19 cellular contexts compared by ENCODE assay signal in the genomic region with DNA sequence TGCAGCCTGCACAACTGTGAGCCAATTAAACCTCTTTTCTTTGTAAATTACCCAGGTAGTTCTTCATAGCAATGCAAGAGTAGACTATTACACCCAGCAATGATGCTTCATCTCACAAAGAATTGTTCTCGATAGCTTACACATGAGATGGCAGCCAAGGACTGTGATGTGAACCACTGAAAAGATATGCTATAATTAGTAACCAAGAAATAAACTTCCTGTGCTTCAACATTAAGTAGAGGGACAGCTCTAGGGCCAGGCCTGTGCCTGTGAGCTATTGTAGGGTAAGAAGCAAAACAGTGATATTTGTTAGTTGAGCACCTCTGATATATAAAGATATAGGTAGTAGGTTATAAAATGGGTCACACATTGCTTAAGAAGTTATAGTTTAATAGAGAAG. TPM values are rescaled to one million over a fixed set of nuclear protein-coding genes. Genes with fewer than 3 reads are reported as not detected.
DNase-seq lines count a peak whose midpoint lies in the region; ATAC-seq and TF ChIP-seq lines count a peak whose summit lies in the region.
"Had no signal": no experiment of that assay in that cellular context is flagged by ENCODE, and none has a peak within 500 bp of the region (broad histone marks: within the 10 kb centered on the region; RNA-seq: fewer than 3 reads in every experiment).

No MANE protein-coding gene starts in this region.

- H4K20me1 ChIP-seq in GM23338 (replicated peaks; ENCODE audit: insufficient read depth), result no peaks in the 10 kb centered on the region

- 0 out of 2 replicates have a peak overlapping the region, but pooled peaks have one; percentile 3 for H3K27ac Mint-ChIP-seq in GM23338

- H3K4me3 ChIP-seq in GM23338 (no peak overlapping the region), esophagus muscularis mucosa (no peak overlapping the region), right cardiac atrium (ENCODE audit: low read length) (no peak overlapping the region), sigmoid colon (no peak overlapping the region), BE2C (ENCODE audit: low read depth, low read length) (no peak overlapping the region)
- H3K4me3 ChIP-seq: K562, SJSA1 had no signal

- DNase-seq in GM23338 (ENCODE audit: low spot score) (no peak), esophagus muscularis mucosa (ENCODE audit: extremely low spot score) (no peak), right cardiac atrium (no peak), sigmoid colon (no peak), BE2C (no peak), COLO829 (ENCODE audit: low spot score) (no peak)
- DNase-seq: Caco-2, DMS153, H9, MV-4-11, NCI-H1417 treated with DMSO at 0.1 percent for 48 hours, NCI-H1930, NCI-H446 treated with DMSO at 0.1 percent for 48 hours, NCI-H774, PC-3 had no signal

- H3K4me3 Mint-ChIP-seq in GM23338, result no peak overlapping the region
- H3K4me3 Mint-ChIP-seq: H9 had no signal

- no peak overlapping the region for H3K4me2 ChIP-seq in GM23338

- H3K4me1 ChIP-seq in GM23338 (ENCODE audit: insufficient read depth) (peaks cover 9% of the 10 kb centered on the region; the same call in 1 of the 2 replicates), esophagus muscularis mucosa (peaks cover 19 to 67% (median 53%) of the 10 kb centered on the region in 4 donors), right cardiac atrium (ENCODE audit: control insufficient read depth, insufficient read depth, low read length) (peaks cover 2% of the 10 kb centered on the region), sigmoid colon (peaks cover 0 to 54% (median 52%) of the 10 kb centered on the region in 4 donors), BE2C (peaks cover 22% of the 10 kb centered on the region)
- H3K4me1 ChIP-seq: Caco-2 had no signal

- H3K36me3 ChIP-seq in GM23338 (ENCODE audit: insufficient read depth) (no peaks in the 10 kb centered on the region), esophagus muscularis mucosa (no peaks in the 10 kb centered on the region), sigmoid colon (no peaks in the 10 kb centered on the region), BE2C (no peaks in the 10 kb centered on the region)
- H3K36me3 ChIP-seq: SJSA1 had no signal

- intact Hi-C loops in esophagus muscularis mucosa (cut with DNase I), result no loop called here
- intact Hi-C loops in right cardiac atrium (cut with DNase I), result loop anchor here in 1 of 4 donors (5.0 kb wide), 1 partner anchor 39 kb away; a partner anchor contains a TSS
- intact Hi-C loops in sigmoid colon (cut with DNase I), result no loop called here

- TF ChIP-seq CTCF in GM23338 (conservative IDR thresholded peaks at IDR 0.05; ENCODE audit: low read depth in 2 of 2) (no peak), esophagus muscularis mucosa (IDR thresholded peaks at IDR 0.05) (no peak), sigmoid colon (IDR thresholded peaks at IDR 0.05) (no peak), BE2C (IDR thresholded peaks at IDR 0.05; ENCODE audit: low read depth, low read length) (no peak)

- H2AFZ ChIP-seq in GM23338, result peak overlapping the region; percentile 81; the same call in 1 of the 2 replicates

- H3K4me1 Mint-ChIP-seq in GM23338, result peaks cover 17% of the 10 kb centered on the region

- peaks cover 3% of the 10 kb centered on the region; the same call in 1 of the 3 replicates for H3K9me3 Mint-ChIP-seq in GM23338

- H3K9me3 ChIP-seq in esophagus muscularis mucosa, result no peaks in the 10 kb centered on the region
- H3K9me3 ChIP-seq in right cardiac atrium (ENCODE audit: control insufficient read depth, low read length), result no peaks in the 10 kb centered on the region
- H3K9me3 ChIP-seq in sigmoid colon, result no peaks in the 10 kb centered on the region
- no peaks in the 10 kb centered on the region for H3K9me3 ChIP-seq in BE2C
- H3K9me3 ChIP-seq: Caco-2, SJSA1 had no signal

- TF ChIP-seq EP300 in esophagus muscularis mucosa (IDR thresholded peaks at IDR 0.05) (no peak), sigmoid colon (IDR thresholded peaks at IDR 0.05) (no peak)

- TF ChIP-seq POLR2A in esophagus muscularis mucosa (IDR thresholded peaks at IDR 0.05; ENCODE audit: low read depth) (no peak), sigmoid colon (IDR thresholded peaks at IDR 0.05) (no peak)

- H3F3A ChIP-seq in GM23338 (replicated peaks; ENCODE audit: low read depth), result no peaks in the 10 kb centered on the region

- no peaks in the 10 kb centered on the region; the same call in 1 of the 3 replicates for H3K36me3 Mint-ChIP-seq in GM23338 (ENCODE audit: low read depth)

- peaks cover 7% of the 10 kb centered on the region; the same call in 1 of the 2 replicates for H3K9me2 ChIP-seq in GM23338 (ENCODE audit: insufficient read depth)

- H3K27me3 ChIP-seq in GM23338 (ENCODE audit: insufficient read depth) (no peaks in the 10 kb centered on the region), esophagus muscularis mucosa (no peaks in the 10 kb centered on the region), right cardiac atrium (ENCODE audit: control insufficient read depth, insufficient read depth) (no peaks in the 10 kb centered on the region), sigmoid colon (no peaks in the 10 kb centered on the region), BE2C (no peaks in the 10 kb centered on the region)
- H3K27me3 ChIP-seq: SJSA1 had no signal

- H3K27ac ChIP-seq in GM23338 (ENCODE audit: low read depth), result no peak overlapping the region
- H3K27ac ChIP-seq in esophagus muscularis mucosa (replicated peaks in 1 of 4), result peak overlapping the region; percentile 84 to 87 (median 86)
- H3K27ac ChIP-seq in right cardiac atrium (ENCODE audit: low read length), result peak overlapping the region; percentile 44
- peak overlapping the region; percentile 84 to 92 (median 88) for H3K27ac ChIP-seq in sigmoid colon
- H3K27ac ChIP-seq: RWPE1, SJSA1 had no signal

- 18% methylated on average over 1 of the region's 1 CpG for WGBS in esophagus muscularis mucosa
- 19% methylated on average over 1 of the region's 1 CpG for WGBS in right cardiac atrium
- 74 to 82% methylated on average over 1 of the region's 1 CpG for WGBS in sigmoid colon, 2 donors

- H3K27me3 Mint-ChIP-seq in GM23338 (ENCODE audit: insufficient read depth, low read depth, poor library complexity), result peaks cover 1% of the 10 kb centered on the region

- H3K79me2 ChIP-seq in GM23338 (replicated peaks; ENCODE audit: insufficient read depth), result no peaks in the 10 kb centered on the region

- ATAC-seq in GM23338, result no peak
- no peak for ATAC-seq in right cardiac atrium
- ATAC-seq in HG02938 (IDR thresholded peaks at IDR 0.05; ENCODE audit: unreplicated experiment), result no peak
- ATAC-seq: K562, PC-3 had no signal

TF ChIP-seq in GM23338, 12 proteins besides CTCF, POLR2A, EP300 and RAD21 (continues in another document):
- no peak for TF ChIP-seq JUNB (IDR thresholded peaks at IDR 0.05; ENCODE audit: unreplicated experiment)

RNA-seq across cellular contexts. Expression of a gene that starts 41.8 kb away (rescaled TPM):
- 440 and 455 TPM in 2 replicates for total RNA-seq in GM23338 (2014; rRNA removed; shearing (Covaris generic))
- 97.6 and 102 TPM in 2 replicates for polyA plus RNA-seq in GM23338 (2016; fragmentation: Nextera tagmentation; extraction: Ambion mirVana)
- total RNA-seq in esophagus muscularis mucosa, result 100 to 1,000 TPM; 295 to 449 (median 378) TPM
- 10 to 100 TPM; 40.9 to 95.1 (median 54.3) TPM for total RNA-seq in right cardiac atrium
- polyA plus RNA-seq in right cardiac atrium, result 23.2 TPM
- 100 to 1,000 TPM; 149 to 343 (median 184) TPM for total RNA-seq in sigmoid colon
- polyA plus RNA-seq in sigmoid colon, result 10 to 100 TPM in 2 of 3 donors, 1 to 10 TPM in 1; 4.2 to 48.7 (median 20.4) TPM
- polyA plus RNA-seq in BE2C (2012; ENCODE audit: insufficient read depth, insufficient read length, low read depth), result 306 TPM
